ENCODE assay signal across 1 cellular context in genomic region chr11:67649634-67650540, GRCh38.
A peak's percentile ranks its signal among the peaks of the same experiment; 100 is the strongest.
TF ChIP-seq lines count a peak whose summit lies in the region.

No MANE protein-coding gene starts in this region.

TF ChIP-seq in HepG2, 621 proteins besides CTCF, POLR2A, EP300 and RAD21:
- TF ChIP-seq ZNF503 (CRISPR knock-in tag; IDR thresholded peaks at IDR 0.05) = no peak
- TF ChIP-seq MYC (CRISPR knock-in tag; IDR thresholded peaks at IDR 0.05; ENCODE audit: borderline replicate concordance) = 0 out of 2 replicates have a peak, but pooled peaks have one; percentile 1
- TF ChIP-seq ZNF629 (CRISPR knock-in tag; conservative IDR thresholded peaks at IDR 0.05) = 0 out of 2 replicates have a peak, but pooled peaks have one; percentile 25
- TF ChIP-seq JUNB (CRISPR knock-in tag; IDR thresholded peaks at IDR 0.05; ENCODE audit: borderline replicate concordance) = no peak
- TF ChIP-seq MTA1 (CRISPR knock-in tag; IDR thresholded peaks at IDR 0.05; ENCODE audit: borderline replicate concordance) = 0 out of 2 replicates have a peak, but pooled peaks have one; percentile 21
- peak; percentile 80; the same call in 1 of the 2 replicates for TF ChIP-seq CENPT (CRISPR knock-in tag; IDR thresholded peaks at IDR 0.05; ENCODE audit: low read depth)
- no peak for TF ChIP-seq GRHL1 (CRISPR knock-in tag; conservative IDR thresholded peaks at IDR 0.05)
- TF ChIP-seq TEAD3 (CRISPR knock-in tag; optimal IDR thresholded peaks at IDR 0.05; ENCODE audit: borderline replicate concordance) = peak; percentile 31
- TF ChIP-seq HNRNPLL (IDR thresholded peaks at IDR 0.05; ENCODE audit: low read depth, low read length, poor library complexity, severe bottlenecking) = peak; percentile 8
- TF ChIP-seq MNT (IDR thresholded peaks at IDR 0.05) = peak; percentile 99
- TF ChIP-seq ZNF451 (CRISPR knock-in tag; IDR thresholded peaks at IDR 0.05) = no peak
- TF ChIP-seq NR2F2 (IDR thresholded peaks at IDR 0.05; ENCODE audit: borderline replicate concordance, low read depth) = 0 out of 2 replicates have a peak, but pooled peaks have one; percentile 7
- TF ChIP-seq ZNF232 (CRISPR knock-in tag; IDR thresholded peaks at IDR 0.05; ENCODE audit: borderline replicate concordance) = no peak
- TF ChIP-seq ZMYM3 (CRISPR knock-in tag; IDR thresholded peaks at IDR 0.05) = peak; percentile 95
- peak; percentile 50 for TF ChIP-seq ZNF788 (CRISPR knock-in tag; IDR thresholded peaks at IDR 0.05; ENCODE audit: borderline replicate concordance)
- peak; percentile 99 for TF ChIP-seq ZNF768 (CRISPR knock-in tag; IDR thresholded peaks at IDR 0.05)
- TF ChIP-seq NFIB (CRISPR knock-in tag; IDR thresholded peaks at IDR 0.05; ENCODE audit: borderline replicate concordance) = 0 out of 2 replicates have a peak, but pooled peaks have one; percentile 56
- peak; percentile 47; the same call in 1 of the 2 replicates for TF ChIP-seq SKIL (CRISPR knock-in tag; IDR thresholded peaks at IDR 0.05; ENCODE audit: borderline replicate concordance)
- no peak for TF ChIP-seq FOSL2 (CRISPR knock-in tag; IDR thresholded peaks at IDR 0.05)
- no peak for TF ChIP-seq HNF1A (IDR thresholded peaks at IDR 0.05; ENCODE audit: low read depth)
- TF ChIP-seq HNF1A (CRISPR knock-in tag; IDR thresholded peaks at IDR 0.05; ENCODE audit: borderline replicate concordance) = 0 out of 2 replicates have a peak, but pooled peaks have one; percentile 24
- peak; percentile 86; the same call in 1 of the 2 replicates for TF ChIP-seq DNMT1 (CRISPR knock-in tag; IDR thresholded peaks at IDR 0.05)
